8 cellular contexts compared by ENCODE assay signal in the genomic region with DNA sequence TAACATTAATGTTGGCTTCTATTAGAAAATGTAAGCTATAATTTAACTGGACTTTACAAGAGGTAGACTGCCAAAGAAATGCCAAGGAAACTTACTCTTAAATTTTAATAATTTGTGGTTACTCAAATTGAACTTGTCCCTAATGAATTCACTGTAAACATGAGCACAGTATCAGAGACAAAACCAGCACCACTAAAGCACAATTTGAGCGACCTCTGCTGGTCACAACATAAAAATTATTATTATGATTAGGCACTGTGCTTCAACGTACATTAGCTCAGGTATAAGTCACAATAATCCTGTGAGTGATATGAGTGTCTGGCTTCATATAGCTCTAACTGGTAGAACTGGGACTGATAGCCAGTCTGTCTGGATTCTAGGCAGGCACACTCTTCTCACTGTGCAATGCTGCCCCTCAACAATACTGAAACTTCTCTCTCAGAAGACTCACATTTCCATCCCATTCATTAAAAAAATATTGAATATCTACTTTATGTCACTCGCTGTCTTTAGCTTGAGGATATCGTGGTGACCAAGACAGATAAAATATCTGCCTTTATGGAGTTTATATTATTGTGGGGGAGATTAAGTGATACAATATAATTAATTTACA. TPM values are rescaled to one million over a fixed set of nuclear protein-coding genes. Genes with fewer than 3 reads are reported as not detected.
DNase-seq lines count a peak whose midpoint lies in the region; ATAC-seq and TF ChIP-seq lines count a peak whose summit lies in the region.

No MANE protein-coding gene starts in this region.

- no peak overlapping the region for H3K27ac Mint-ChIP-seq in activated CD4-positive, alpha-beta T cell treated with anti-CD3 and anti-CD28 coated beads for 36 hours
- no peak overlapping the region for H3K27ac Mint-ChIP-seq in activated CD4-positive, alpha-beta T cell treated with anti-CD3 and anti-CD28 coated beads, Interleukin-2, amount 10 ng/mL, durations not matched to agents 24 days and 14 days
- no peak overlapping the region for H3K27ac Mint-ChIP-seq in CD14-positive monocyte
- H3K27ac Mint-ChIP-seq in nephron progenitor cell: no peak overlapping the region

- POLR2A ChIA-PET in activated CD4-positive, alpha-beta T cell treated with anti-CD3 and anti-CD28 coated beads for 36 hours (lab: Charles Lee): no interaction called here

- no peaks in the 10 kb centered on the region for H3K4me1 ChIP-seq in prostate gland (replicated peaks)

- H3K4me3 Mint-ChIP-seq in activated CD4-positive, alpha-beta T cell treated with anti-CD3 and anti-CD28 coated beads for 36 hours: no peak overlapping the region
- H3K4me3 Mint-ChIP-seq in activated CD4-positive, alpha-beta T cell treated with anti-CD3 and anti-CD28 coated beads, Interleukin-2, amount 10 ng/mL, durations not matched to agents 24 days and 14 days: no peak overlapping the region
- H3K4me3 Mint-ChIP-seq in CD14-positive monocyte (no peak overlapping the region), nephron progenitor cell (no peak overlapping the region)

- no peaks in the 10 kb centered on the region for H3K27me3 ChIP-seq in prostate gland (replicated peaks; ENCODE audit: insufficient read depth)

- TF ChIP-seq POLR2A in NB4 (IDR thresholded peaks at IDR 0.05; ENCODE audit: extremely low read depth, insufficient read length): no peak
- TF ChIP-seq POLR2A in prostate gland (IDR thresholded peaks at IDR 0.05): no peak

- no peak overlapping the region for H3K4me3 ChIP-seq in HFF-Myc (replicated peaks; ENCODE audit: low read depth, low read length)
- H3K4me3 ChIP-seq in NB4 (ENCODE audit: low read depth, low read length): no peak overlapping the region
- H3K4me3 ChIP-seq in prostate gland: no peak overlapping the region

- no peaks in the 10 kb centered on the region for H3K36me3 ChIP-seq in prostate gland

- DNase-seq in activated CD4-positive, alpha-beta T cell treated with anti-CD3 and anti-CD28 coated beads for 36 hours: peak; percentile 51
- no peak for DNase-seq in activated CD4-positive, alpha-beta T cell treated with anti-CD3 and anti-CD28 coated beads, Interleukin-2, amount 10 ng/mL, durations not matched to agents 24 days and 14 days
- DNase-seq in HFF-Myc (ENCODE audit: extremely low read depth, low read depth): peak; percentile 66
- peak; percentile 38 for DNase-seq in NB4 (ENCODE audit: low read depth)
- peak; percentile 69 for DNase-seq in dermis blood vessel endothelial cell
- DNase-seq in prostate gland (ENCODE audit: low spot score): no peak
- DNase-seq in CD14-positive monocyte (ENCODE audit: low spot score): no peak
- no peak for DNase-seq in nephron progenitor cell

- H3K4me1 Mint-ChIP-seq in activated CD4-positive, alpha-beta T cell treated with anti-CD3 and anti-CD28 coated beads for 36 hours: no peaks in the 10 kb centered on the region
- H3K4me1 Mint-ChIP-seq in activated CD4-positive, alpha-beta T cell treated with anti-CD3 and anti-CD28 coated beads, Interleukin-2, amount 10 ng/mL, durations not matched to agents 24 days and 14 days: peaks cover 9% of the 10 kb centered on the region
- H3K4me1 Mint-ChIP-seq in CD14-positive monocyte (no peaks in the 10 kb centered on the region), nephron progenitor cell (no peaks in the 10 kb centered on the region)

- intact Hi-C loops in activated CD4-positive, alpha-beta T cell treated with anti-CD3 and anti-CD28 coated beads for 36 hours (cut with DNase I, micrococcal nuclease): loop anchor here (1.0 to 5.0 kb wide), 3 partner anchors 156 to 1012 kb away; no protein-coding TSS in a partner anchor
- intact Hi-C loops in activated CD4-positive, alpha-beta T cell treated with anti-CD3 and anti-CD28 coated beads, Interleukin-2, amount 10 ng/mL, durations not matched to agents 24 days and 14 days (cut with micrococcal nuclease): no loop called here
- intact Hi-C loops in prostate gland (cut with DNase I) (loop anchor here (5.0 kb wide), 1 partner anchor 157 kb away; no protein-coding TSS in a partner anchor), CD14-positive monocyte (cut with micrococcal nuclease) (no loop called here)

- no peak overlapping the region for H3K27ac ChIP-seq in prostate gland

- no peaks in the 10 kb centered on the region for H3K27me3 Mint-ChIP-seq in activated CD4-positive, alpha-beta T cell treated with anti-CD3 and anti-CD28 coated beads for 36 hours
- H3K27me3 Mint-ChIP-seq in activated CD4-positive, alpha-beta T cell treated with anti-CD3 and anti-CD28 coated beads, Interleukin-2, amount 10 ng/mL, durations not matched to agents 24 days and 14 days: no peaks in the 10 kb centered on the region
- no peaks in the 10 kb centered on the region for H3K27me3 Mint-ChIP-seq in CD14-positive monocyte (ENCODE audit: low read depth in 3 of 3)
- no peaks in the 10 kb centered on the region for H3K27me3 Mint-ChIP-seq in nephron progenitor cell (ENCODE audit: low read depth, poor library complexity)

- H3K9me3 Mint-ChIP-seq in activated CD4-positive, alpha-beta T cell treated with anti-CD3 and anti-CD28 coated beads for 36 hours (ENCODE audit: low read depth): no peaks in the 10 kb centered on the region
- no peaks in the 10 kb centered on the region for H3K9me3 Mint-ChIP-seq in activated CD4-positive, alpha-beta T cell treated with anti-CD3 and anti-CD28 coated beads, Interleukin-2, amount 10 ng/mL, durations not matched to agents 24 days and 14 days
- H3K9me3 Mint-ChIP-seq in CD14-positive monocyte (no peaks in the 10 kb centered on the region), nephron progenitor cell (no peaks in the 10 kb centered on the region)

- peaks cover 5% of the 10 kb centered on the region for H3K36me3 Mint-ChIP-seq in activated CD4-positive, alpha-beta T cell treated with anti-CD3 and anti-CD28 coated beads for 36 hours (ENCODE audit: low read depth)
- H3K36me3 Mint-ChIP-seq in activated CD4-positive, alpha-beta T cell treated with anti-CD3 and anti-CD28 coated beads, Interleukin-2, amount 10 ng/mL, durations not matched to agents 24 days and 14 days (ENCODE audit: low read depth): peaks cover 31% of the 10 kb centered on the region
- peaks cover 3 to 13% of the 10 kb centered on the region in 2 donors for H3K36me3 Mint-ChIP-seq in CD14-positive monocyte
- H3K36me3 Mint-ChIP-seq in nephron progenitor cell (ENCODE audit: low read depth): peaks cover 37% of the 10 kb centered on the region

- CTCF ChIA-PET in activated CD4-positive, alpha-beta T cell treated with anti-CD3 and anti-CD28 coated beads for 36 hours (lab: Charles Lee): interaction anchor here (0.6 to 6.2 kb wide), 44 partner anchors 8 to 1014 kb away, joined by 3 to 54 read pairs (median 4); a partner anchor contains a TSS

- no peaks in the 10 kb centered on the region for H3K9me3 ChIP-seq in prostate gland

- TF ChIP-seq CTCF in HFF-Myc (IDR thresholded peaks at IDR 0.05; ENCODE audit: low read depth, low read length, missing control alignments): peak; percentile 48
- no peak for TF ChIP-seq CTCF in NB4 (IDR thresholded peaks at IDR 0.05; ENCODE audit: low read depth, low read length)
- TF ChIP-seq CTCF in prostate gland (IDR thresholded peaks at IDR 0.05): peak; percentile 10 to 70 (median 36)
- TF ChIP-seq CTCF in CD14-positive monocyte (IDR thresholded peaks at IDR 0.05): no peak
- TF ChIP-seq CTCF in nephron progenitor cell (IDR thresholded peaks at IDR 0.05): no peak

- ATAC-seq in activated CD4-positive, alpha-beta T cell treated with anti-CD3 and anti-CD28 coated beads for 36 hours: peak; percentile 85

- WGBS in prostate gland: 47% methylated on average over 4 of the region's 4 CpGs

RNA-seq across cellular contexts. Expression of a gene that starts 8.0 kb away (rescaled TPM):
- total RNA-seq in activated CD4-positive, alpha-beta T cell treated with anti-CD3 and anti-CD28 coated beads for 36 hours: 1 to 10 TPM; 8.8 to 9.2 TPM
- total RNA-seq in activated CD4-positive, alpha-beta T cell treated with anti-CD3 and anti-CD28 coated beads, Interleukin-2, amount 10 ng/mL, durations not matched to agents 24 days and 14 days: 8.8 and 10.0 TPM in 2 replicates
- total RNA-seq in dermis blood vessel endothelial cell (7.4 and 10.0 TPM in 2 replicates), prostate gland (10 to 100 TPM in 1 of 2 donors, 1 to 10 TPM in 1; 6.6 to 12.4 TPM)
- 1 to 10 TPM; 1.6 TPM for polyA plus RNA-seq in CD14-positive monocyte

Comparison
In these comparisons a context has a peak if more than half of its experiments do, and no peak if none do; other contexts are left out.
1. DNase-seq: peak in activated CD4-positive, alpha-beta T cell treated with anti-CD3 and anti-CD28 coated beads for 36 hours (single experiment), HFF-Myc (single experiment), NB4 (single experiment) and dermis blood vessel endothelial cell (single experiment); none in activated CD4-positive, alpha-beta T cell treated with anti-CD3 and anti-CD28 coated beads, Interleukin-2, amount 10 ng/mL, durations not matched to agents 24 days and 14 days (single experiment), prostate gland (single experiment), CD14-positive monocyte (single experiment) and nephron progenitor cell (single experiment).
2. intact Hi-C loops: an anchor here in activated CD4-positive, alpha-beta T cell treated with anti-CD3 and anti-CD28 coated beads for 36 hours (1.0 to 5.0 kb wide) and prostate gland (5.0 kb wide); none called in activated CD4-positive, alpha-beta T cell treated with anti-CD3 and anti-CD28 coated beads, Interleukin-2, amount 10 ng/mL, durations not matched to agents 24 days and 14 days and CD14-positive monocyte.
3. CTCF ChIP-seq: peak in HFF-Myc (single experiment) and prostate gland (4 of 4); none in NB4 (single experiment), CD14-positive monocyte (single experiment) and nephron progenitor cell (single experiment).